Comparison of ENCODE assay signal across 23 cellular contexts in the genomic region with DNA sequence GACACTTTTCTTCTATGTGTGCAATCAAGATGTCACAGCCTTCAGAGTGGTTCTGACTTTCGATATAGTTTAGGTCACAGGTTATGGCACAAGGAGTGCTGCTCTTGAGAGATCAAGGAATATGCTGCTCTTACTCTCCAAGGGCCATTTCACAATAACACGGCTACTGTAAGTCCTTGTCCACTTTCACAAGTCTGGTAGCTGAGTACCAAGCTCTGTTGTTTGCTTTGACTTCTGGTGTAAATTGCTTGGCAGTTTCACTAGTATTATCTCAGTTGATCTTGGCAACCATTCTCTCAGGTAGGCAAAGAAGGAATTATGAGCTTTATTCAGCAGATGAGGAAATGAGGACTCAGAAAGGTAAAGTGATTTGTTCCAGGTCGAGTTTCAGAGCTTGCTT. TPM values are rescaled to one million over a fixed set of nuclear protein-coding genes. Genes with fewer than 3 reads are reported as not detected.
"Had no signal": no experiment of that assay in that cellular context is flagged by ENCODE, and none has a peak within 500 bp of the region (broad histone marks: within the 10 kb centered on the region; RNA-seq: fewer than 3 reads in every experiment).

No MANE protein-coding gene starts in this region.

- H3K36me3 ChIP-seq: MG63 had no signal

- H3K9me3 ChIP-seq: MG63, SK-N-SH had no signal

- ATAC-seq: Panc1, PC-3 had no signal

- H3K4me3 ChIP-seq: MG63 had no signal

- H3K4me2 ChIP-seq: SK-N-SH had no signal

- H3K9ac ChIP-seq: SK-N-SH had no signal

- H3K27ac ChIP-seq: RWPE1 had no signal

- DNase-seq: KBM-7, MG63, NCI-H1092 treated with DMSO at 0.1 percent for 48 hours, NCI-H1436, NCI-H1694, NCI-H1930, NCI-H2081, NCI-H2107, NCI-H2227 treated with DMSO at 0.1 percent for 48 hours, NCI-H510A, NCI-H524 treated with DMSO at 0.1 percent for 48 hours, NCI-H69, NCI-H774, PC-3, SHP77, SK-N-SH, SW 1271 had no signal

- H3K27me3 ChIP-seq: MG63 had no signal

RNA-seq across cellular contexts. Expression of a gene that starts 35.4 kb away (rescaled TPM):
- total RNA-seq: HT-29, LHCN-M2, OCI-LY7, SK-MEL-5 had no signal
